Comparison of ENCODE assay signal across 7 cellular contexts in genomic region chr13:36431204-36432105, GRCh38. TPM values are rescaled to one million over a fixed set of nuclear protein-coding genes. Genes with fewer than 3 reads are reported as not detected.
DNase-seq lines count a peak whose midpoint lies in the region; ATAC-seq and TF ChIP-seq lines count a peak whose summit lies in the region.

No MANE protein-coding gene starts in this region.

- H3K9me3 Mint-ChIP-seq in Calu3 (ENCODE audit: low read depth, unreplicated experiment) = no peaks in the 10 kb centered on the region

- BruUV-seq in Calu3 (replicated peaks; lab: Mats Ljungman, UMichigan) = no TSS peak

- no peak for TF ChIP-seq RAD21 in Ishikawa (IDR thresholded peaks at IDR 0.05; ENCODE audit: low read depth)

- peak; percentile 42 for ATAC-seq in GM19372 (IDR thresholded peaks at IDR 0.05; ENCODE audit: low read depth, unreplicated experiment)
- no peak for ATAC-seq in GM19328 (IDR thresholded peaks at IDR 0.05; ENCODE audit: unreplicated experiment)

- H3K9me3 ChIP-seq in mononuclear cell (ENCODE audit: low read depth, low read length) = no peaks in the 10 kb centered on the region

- peaks cover 35% of the 10 kb centered on the region for H3K27me3 ChIP-seq in mononuclear cell (ENCODE audit: insufficient read depth, low read length)

- H3K4me1 Mint-ChIP-seq in Calu3 (ENCODE audit: low read depth, unreplicated experiment) = peaks cover 8% of the 10 kb centered on the region

- no peak overlapping the region for H3K4me3 Mint-ChIP-seq in Calu3 (ENCODE audit: low read depth, unreplicated experiment)

- no peak; the same call in 1 of the 2 replicates for TF ChIP-seq EP300 in Ishikawa (IDR thresholded peaks at IDR 0.05; ENCODE audit: borderline replicate concordance)

- H3K27ac ChIP-seq in coronary artery = no peak overlapping the region

- TF ChIP-seq CTCF in coronary artery (IDR thresholded peaks at IDR 0.05) = no peak
- no peak for TF ChIP-seq CTCF in Calu3 (IDR thresholded peaks at IDR 0.05; ENCODE audit: unreplicated experiment)

- intact Hi-C loops in Calu3 (cut with micrococcal nuclease; ENCODE audit: unreplicated experiment) = no loop called here

- DNase-seq in coronary artery (ENCODE audit: low spot score) = no peak
- no peak for DNase-seq in Calu3
- no peak for DNase-seq in 8988T

- peaks cover 27% of the 10 kb centered on the region for H3K4me1 ChIP-seq in mononuclear cell (ENCODE audit: insufficient read depth, low read length)

- no peaks in the 10 kb centered on the region for H3K27me3 Mint-ChIP-seq in Calu3 (ENCODE audit: unreplicated experiment)

- CTCF ChIA-PET in Calu3 (lab: Charles Lee) = no interaction called here

- peak overlapping the region; percentile 74 for H3K4me3 ChIP-seq in coronary artery
- peak overlapping the region; percentile 20 for H3K4me3 ChIP-seq in mononuclear cell (ENCODE audit: low read length)

- H3K36me3 Mint-ChIP-seq in Calu3 (ENCODE audit: insufficient read depth, unreplicated experiment) = no peaks in the 10 kb centered on the region

- H3K27ac Mint-ChIP-seq in Calu3 (ENCODE audit: unreplicated experiment) = no peak overlapping the region

TF ChIP-seq in Ishikawa, 13 proteins besides CTCF, POLR2A, EP300 and RAD21:
- no peak for TF ChIP-seq TEAD4 (IDR thresholded peaks at IDR 0.05)
- no peak for TF ChIP-seq YY1 (IDR thresholded peaks at IDR 0.05; ENCODE audit: low read depth)
- no peak for TF ChIP-seq CEBPB (IDR thresholded peaks at IDR 0.05)
- no peak for TF ChIP-seq CREB1 (IDR thresholded peaks at IDR 0.05; ENCODE audit: low read depth)
- TF ChIP-seq, protein P1, sequence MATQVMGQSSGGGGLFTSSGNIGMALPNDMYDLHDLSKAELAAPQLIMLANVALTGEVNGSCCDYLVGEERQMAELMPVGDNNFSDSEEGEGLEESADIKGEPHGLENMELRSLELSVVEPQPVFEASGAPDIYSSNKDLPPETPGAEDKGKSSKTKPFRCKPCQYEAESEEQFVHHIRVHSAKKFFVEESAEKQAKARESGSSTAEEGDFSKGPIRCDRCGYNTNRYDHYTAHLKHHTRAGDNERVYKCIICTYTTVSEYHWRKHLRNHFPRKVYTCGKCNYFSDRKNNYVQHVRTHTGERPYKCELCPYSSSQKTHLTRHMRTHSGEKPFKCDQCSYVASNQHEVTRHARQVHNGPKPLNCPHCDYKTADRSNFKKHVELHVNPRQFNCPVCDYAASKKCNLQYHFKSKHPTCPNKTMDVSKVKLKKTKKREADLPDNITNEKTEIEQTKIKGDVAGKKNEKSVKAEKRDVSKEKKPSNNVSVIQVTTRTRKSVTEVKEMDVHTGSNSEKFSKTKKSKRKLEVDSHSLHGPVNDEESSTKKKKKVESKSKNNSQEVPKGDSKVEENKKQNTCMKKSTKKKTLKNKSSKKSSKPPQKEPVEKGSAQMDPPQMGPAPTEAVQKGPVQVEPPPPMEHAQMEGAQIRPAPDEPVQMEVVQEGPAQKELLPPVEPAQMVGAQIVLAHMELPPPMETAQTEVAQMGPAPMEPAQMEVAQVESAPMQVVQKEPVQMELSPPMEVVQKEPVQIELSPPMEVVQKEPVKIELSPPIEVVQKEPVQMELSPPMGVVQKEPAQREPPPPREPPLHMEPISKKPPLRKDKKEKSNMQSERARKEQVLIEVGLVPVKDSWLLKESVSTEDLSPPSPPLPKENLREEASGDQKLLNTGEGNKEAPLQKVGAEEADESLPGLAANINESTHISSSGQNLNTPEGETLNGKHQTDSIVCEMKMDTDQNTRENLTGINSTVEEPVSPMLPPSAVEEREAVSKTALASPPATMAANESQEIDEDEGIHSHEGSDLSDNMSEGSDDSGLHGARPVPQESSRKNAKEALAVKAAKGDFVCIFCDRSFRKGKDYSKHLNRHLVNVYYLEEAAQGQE (IDR thresholded peaks at IDR 0.05; ENCODE audit: low read depth) = no peak
- peak; percentile 86 for TF ChIP-seq EGR1 (IDR thresholded peaks at IDR 0.05)
- TF ChIP-seq ZBTB7A (IDR thresholded peaks at IDR 0.05; ENCODE audit: low read depth) = peak; percentile 92
- TF ChIP-seq NFIC (IDR thresholded peaks at IDR 0.05) = no peak
- TF ChIP-seq, protein P2, sequence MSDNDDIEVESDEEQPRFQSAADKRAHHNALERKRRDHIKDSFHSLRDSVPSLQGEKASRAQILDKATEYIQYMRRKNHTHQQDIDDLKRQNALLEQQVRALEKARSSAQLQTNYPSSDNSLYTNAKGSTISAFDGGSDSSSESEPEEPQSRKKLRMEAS (IDR thresholded peaks at IDR 0.05) = peak; percentile 35; the same call in 1 of the 2 replicates
- no peak; the same call in 1 of the 2 replicates for TF ChIP-seq TAF1 (IDR thresholded peaks at IDR 0.05; ENCODE audit: low read depth)
- TF ChIP-seq, protein P3, sequence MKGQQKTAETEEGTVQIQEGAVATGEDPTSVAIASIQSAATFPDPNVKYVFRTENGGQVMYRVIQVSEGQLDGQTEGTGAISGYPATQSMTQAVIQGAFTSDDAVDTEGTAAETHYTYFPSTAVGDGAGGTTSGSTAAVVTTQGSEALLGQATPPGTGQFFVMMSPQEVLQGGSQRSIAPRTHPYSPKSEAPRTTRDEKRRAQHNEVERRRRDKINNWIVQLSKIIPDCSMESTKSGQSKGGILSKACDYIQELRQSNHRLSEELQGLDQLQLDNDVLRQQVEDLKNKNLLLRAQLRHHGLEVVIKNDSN (IDR thresholded peaks at IDR 0.05) = no peak
- no peak for TF ChIP-seq FOXM1 (IDR thresholded peaks at IDR 0.05; ENCODE audit: borderline replicate concordance, low read depth)
- TF ChIP-seq TCF12 (IDR thresholded peaks at IDR 0.05; ENCODE audit: low read depth) = peak; percentile 41; the same call in 1 of the 2 replicates

RNA-seq across cellular contexts. Expression of gene CCNA1, which starts 0.8 kb away (rescaled TPM):
- total RNA-seq in mononuclear cell (not detected), Calu3 (2022) (not detected in 2 replicates)
